In the genomic region with DNA sequence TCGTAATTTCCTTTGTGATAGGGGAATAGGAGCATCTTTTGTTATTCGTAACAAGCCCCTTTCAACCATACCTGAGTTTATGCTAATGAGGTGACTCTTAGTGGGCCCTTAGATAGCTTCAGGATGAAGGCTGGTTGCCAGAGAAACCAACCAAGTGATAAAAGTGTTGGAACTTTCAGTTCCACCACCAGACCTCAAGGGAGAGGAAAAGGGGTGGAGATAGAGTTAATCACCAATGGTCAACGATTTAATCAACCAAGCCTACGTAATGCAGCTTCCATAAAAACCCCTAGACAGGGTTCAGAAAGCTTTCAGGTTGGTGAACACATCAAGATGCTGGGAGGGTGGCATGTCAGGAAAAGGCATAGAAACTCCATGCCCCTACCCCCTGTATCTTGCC, we compare ENCODE assay signal across 1 cellular context.
TF ChIP-seq lines count a peak whose summit lies in the region.

No MANE protein-coding gene starts in this region.

TF ChIP-seq in GM23338, 12 proteins besides CTCF, POLR2A, EP300 and RAD21 (continued from another document):
- no peak for TF ChIP-seq NANOG (IDR thresholded peaks at IDR 0.05; ENCODE audit: borderline replicate concordance)
